17 cellular contexts compared by ENCODE assay signal in the genomic region with DNA sequence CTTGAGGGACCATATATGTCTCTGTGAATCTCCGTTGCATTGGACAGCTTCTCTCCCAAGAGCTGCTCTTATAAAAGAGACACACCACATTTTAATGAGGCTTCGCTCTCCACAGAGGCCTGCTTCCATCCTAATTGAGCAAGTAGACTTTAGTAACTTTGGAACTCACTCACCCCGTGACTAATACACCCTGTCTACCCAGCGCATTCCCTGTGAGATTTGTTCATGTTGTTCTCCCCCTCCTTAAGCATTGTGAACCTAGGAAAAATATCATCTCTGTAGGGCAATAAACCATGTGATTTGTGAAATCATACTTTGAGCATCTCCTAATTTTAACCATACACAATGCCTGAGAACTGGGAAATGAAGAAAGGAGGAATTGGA. TPM values are rescaled to one million over a fixed set of nuclear protein-coding genes. Genes with fewer than 3 reads are reported as not detected.
DNase-seq lines count a peak whose midpoint lies in the region; ATAC-seq and TF ChIP-seq lines count a peak whose summit lies in the region.
"Had no signal": no experiment of that assay in that cellular context is flagged by ENCODE, and none has a peak within 500 bp of the region (broad histone marks: within the 10 kb centered on the region; RNA-seq: fewer than 3 reads in every experiment).

No MANE protein-coding gene starts in this region.

- DNase-seq in AG08396 (ENCODE audit: low spot score): peak; percentile 51
- DNase-seq in RWPE2 (ENCODE audit: low spot score): no peak
- peak; percentile 95 for DNase-seq in fibroblast of gingiva (ENCODE audit: low read depth)
- no peak for DNase-seq in sigmoid colon
- DNase-seq in activated naive CD4-positive, alpha-beta T cell treated with Interleukin-2 at 50 U/mL for 16 hours: no peak
- no peak for DNase-seq in left ventricle myocardium superior
- no peak for DNase-seq in activated naive CD4-positive, alpha-beta T cell treated with anti-CD3 and anti-CD28 coated beads for 36 hours
- DNase-seq: activated CD4-positive, alpha-beta T cell treated with anti-CD3 and anti-CD28 coated beads, Interleukin-2, amount 50 U/mL, for 4 hours; AML-193; cerebellar nuclear complex; DMS79 treated with DMSO at 0.1 percent for 48 hours; foreskin keratinocyte; NCI-H526; nephron progenitor cell; stimulated activated CD4-positive, alpha-beta T cell treated with anti-CD3 and anti-CD28 coated beads, Interleukin-12 subunit alpha, Interleukin-12 subunit beta, amount 100 ng/mL, for 4 hours had no signal

- TF ChIP-seq CTCF in RWPE2 (IDR thresholded peaks at IDR 0.05; ENCODE audit: poor library complexity, severe bottlenecking) (no peak), sigmoid colon (IDR thresholded peaks at IDR 0.05) (no peak)

- no peak overlapping the region for H3K27ac Mint-ChIP-seq in activated naive CD4-positive, alpha-beta T cell treated with anti-CD3 and anti-CD28 coated beads for 36 hours
- H3K27ac Mint-ChIP-seq: nephron progenitor cell had no signal

- H3K4me3 ChIP-seq in RWPE2 (ENCODE audit: severe bottlenecking) (no peak overlapping the region), sigmoid colon (no peak overlapping the region)
- H3K4me3 ChIP-seq: HAP-1 had no signal

- no peaks in the 10 kb centered on the region for H3K9me3 ChIP-seq in RWPE2 (ENCODE audit: severe bottlenecking)
- no peaks in the 10 kb centered on the region for H3K9me3 ChIP-seq in sigmoid colon
- H3K9me3 ChIP-seq: HAP-1 had no signal

- no peaks in the 10 kb centered on the region for H3K9me3 Mint-ChIP-seq in activated naive CD4-positive, alpha-beta T cell treated with anti-CD3 and anti-CD28 coated beads for 36 hours

- no peaks in the 10 kb centered on the region for H3K4me1 Mint-ChIP-seq in activated naive CD4-positive, alpha-beta T cell treated with anti-CD3 and anti-CD28 coated beads for 36 hours (ENCODE audit: low read depth)

- H3K36me3 Mint-ChIP-seq in activated naive CD4-positive, alpha-beta T cell treated with anti-CD3 and anti-CD28 coated beads for 36 hours (ENCODE audit: low read depth): no peaks in the 10 kb centered on the region

- WGBS in sigmoid colon, 2 donors: 86 to 90% methylated on average over 4 of the region's 4 CpGs

- H3K4me1 ChIP-seq in RWPE2 (ENCODE audit: insufficient read depth, poor library complexity, severe bottlenecking) (peaks cover 45% of the 10 kb centered on the region), sigmoid colon (peaks cover 4 to 76% (median 63%) of the 10 kb centered on the region in 4 donors)
- H3K4me1 ChIP-seq: HAP-1 had no signal

- no peak for TF ChIP-seq POLR2A in sigmoid colon (IDR thresholded peaks at IDR 0.05)

- peaks cover 2% of the 10 kb centered on the region for H3K27me3 Mint-ChIP-seq in activated naive CD4-positive, alpha-beta T cell treated with anti-CD3 and anti-CD28 coated beads for 36 hours (ENCODE audit: low read depth)

- intact Hi-C loops in sigmoid colon (cut with DNase I): no loop called here
- intact Hi-C loops in left ventricle myocardium superior (cut with micrococcal nuclease): no loop called here
- intact Hi-C loops in activated naive CD4-positive, alpha-beta T cell treated with anti-CD3 and anti-CD28 coated beads for 36 hours (cut with micrococcal nuclease): no loop called here

- no peak overlapping the region for H3K4me3 Mint-ChIP-seq in activated naive CD4-positive, alpha-beta T cell treated with anti-CD3 and anti-CD28 coated beads for 36 hours
- H3K4me3 Mint-ChIP-seq: nephron progenitor cell had no signal

- ATAC-seq in RWPE2 (ENCODE audit: low read depth) (no peak), GM18517 (IDR thresholded peaks at IDR 0.05; ENCODE audit: unreplicated experiment) (no peak), left ventricle myocardium superior (no peak)
- ATAC-seq: foreskin keratinocyte had no signal

- H3K36me3 ChIP-seq in RWPE2 (ENCODE audit: low read depth) (no peaks in the 10 kb centered on the region), sigmoid colon (no peaks in the 10 kb centered on the region)
- H3K36me3 ChIP-seq: HAP-1 had no signal

- H3K27me3 ChIP-seq in RWPE2 (ENCODE audit: insufficient read depth, poor library complexity, severe bottlenecking): no peaks in the 10 kb centered on the region
- H3K27me3 ChIP-seq in sigmoid colon: no peaks in the 10 kb centered on the region
- H3K27me3 ChIP-seq: foreskin keratinocyte had no signal

- H3K27ac ChIP-seq in RWPE2 (ENCODE audit: poor library complexity, severe bottlenecking) (peak overlapping the region; percentile 100), sigmoid colon (peak overlapping the region in 3 of 4 donors; percentile 92 to 95 (median 95))
- H3K27ac ChIP-seq: foreskin keratinocyte had no signal

- no peak for TF ChIP-seq EP300 in sigmoid colon (IDR thresholded peaks at IDR 0.05)

- CTCF ChIA-PET in activated naive CD4-positive, alpha-beta T cell treated with anti-CD3 and anti-CD28 coated beads for 36 hours (lab: Charles Lee): no interaction called here

RNA-seq across cellular contexts. Expression of a gene that starts 56.9 kb away (rescaled TPM):
- total RNA-seq in sigmoid colon: 10 to 100 TPM; 50.1 to 75.7 (median 68.6) TPM
- 10 to 100 TPM; 13.4 to 31.6 (median 15.6) TPM for polyA plus RNA-seq in sigmoid colon
- total RNA-seq in left ventricle myocardium superior: 65.6 TPM
- 10 to 100 TPM; 30.1 to 30.2 TPM for total RNA-seq in activated naive CD4-positive, alpha-beta T cell treated with anti-CD3 and anti-CD28 coated beads for 36 hours

Comparison
In these comparisons a context has a peak if more than half of its experiments do, and no peak if none do; other contexts are left out.
1. DNase-seq: peak in AG08396 (single experiment) and fibroblast of gingiva (single experiment); none in RWPE2 (single experiment), sigmoid colon (single experiment), activated naive CD4-positive, alpha-beta T cell treated with Interleukin-2 at 50 U/mL for 16 hours (single experiment), left ventricle myocardium superior (single experiment) and activated naive CD4-positive, alpha-beta T cell treated with anti-CD3 and anti-CD28 coated beads for 36 hours (single experiment).